In genomic region chr12:113186666-113187325, GRCh38 we compare ENCODE assay signal across 7 cellular contexts. TPM values are rescaled to one million over a fixed set of nuclear protein-coding genes. Genes with fewer than 3 reads are reported as not detected.
DNase-seq lines count a peak whose midpoint lies in the region; FAIRE-seq and TF ChIP-seq lines count a peak whose summit lies in the region.

No MANE protein-coding gene starts in this region.

- no peaks in the 10 kb centered on the region for H3K36me3 ChIP-seq in GM23248 (ENCODE audit: low read depth)
- H3K36me3 ChIP-seq in SU-DHL-6 (ENCODE audit: low read length): 0 out of 2 replicates have a peak, but pooled peaks cover 9% of the 10 kb centered on the region

- in situ Hi-C loops in GM23248 (cut with MboI): no loop called here

- WGBS in GM23248 (ENCODE audit: low coverage in 1 of 2, low lambda C conversion rate in 2 of 2, missing lambda C conversion rate in 2 of 2), 2 experiments: 69 to 70% methylated on average over 14 to 16 of the region's 16 CpGs

- H3K79me2 ChIP-seq in GM23248 (ENCODE audit: insufficient read depth) (peaks cover 44% of the 10 kb centered on the region), SU-DHL-6 (ENCODE audit: insufficient read depth, low read length) (peaks cover 65% of the 10 kb centered on the region)

- peak overlapping the region; percentile 97 for H3K9ac ChIP-seq in GM23248
- H3K9ac ChIP-seq in SU-DHL-6 (ENCODE audit: low read length): peak overlapping the region; percentile 81

- H3K9me2 ChIP-seq in GM23248 (ENCODE audit: insufficient read depth) (no peaks in the 10 kb centered on the region), SU-DHL-6 (replicated peaks; ENCODE audit: insufficient read depth, low read length) (no peaks in the 10 kb centered on the region)

- no peak for FAIRE-seq in frontal cortex (lab: Jason Lieb, UNC)

- peaks cover 3% of the 10 kb centered on the region; the same call in 1 of the 2 replicates for H3K4me1 ChIP-seq in GM23248 (ENCODE audit: insufficient read depth)

- H2AFZ ChIP-seq in GM23248 (no peak overlapping the region), SU-DHL-6 (ENCODE audit: low read depth, low read length, severe bottlenecking) (no peak overlapping the region)

- no peaks in the 10 kb centered on the region for H3K9me3 ChIP-seq in GM23248 (ENCODE audit: low read depth)
- no peaks in the 10 kb centered on the region for H3K9me3 ChIP-seq in SU-DHL-6 (ENCODE audit: insufficient read depth, low read length)

- H3K27me3 ChIP-seq in GM23248 (replicated peaks; ENCODE audit: insufficient read depth) (no peaks in the 10 kb centered on the region), SU-DHL-6 (ENCODE audit: low read length) (no peaks in the 10 kb centered on the region)

- peak overlapping the region; percentile 90 for H3K4me2 ChIP-seq in GM23248 (ENCODE audit: unreplicated experiment)
- H3K4me2 ChIP-seq in SU-DHL-6 (ENCODE audit: low read depth, low read length, poor library complexity, severe bottlenecking): peak overlapping the region; percentile 91

- DNase-seq in GM23248 (no peak), fibroblast of pulmonary artery (ENCODE audit: low read depth) (no peak), skeletal muscle cell (ENCODE audit: low read depth) (no peak), frontal cortex (ENCODE audit: low spot score in 2 of 2) (no peak), amygdala (lab: John Stamatoyannopoulos, UW) (no peak), ureter (ENCODE audit: low spot score) (no peak)

- H3F3A ChIP-seq in GM23248 (ENCODE audit: insufficient read depth) (0 out of 2 replicates have a peak, but pooled peaks cover under 1% of the 10 kb centered on the region), SU-DHL-6 (ENCODE audit: insufficient read depth) (peaks cover 16% of the 10 kb centered on the region)

- no peak for TF ChIP-seq CTCF in SU-DHL-6 (IDR thresholded peaks at IDR 0.05; ENCODE audit: insufficient read depth, low read length, poor library complexity, severe bottlenecking)
- TF ChIP-seq CTCF in fibroblast of pulmonary artery (IDR thresholded peaks at IDR 0.05; ENCODE audit: low read length, missing control alignments): no peak

- H4K20me1 ChIP-seq in GM23248 (ENCODE audit: insufficient read depth): no peaks in the 10 kb centered on the region
- no peaks in the 10 kb centered on the region for H4K20me1 ChIP-seq in SU-DHL-6 (ENCODE audit: low read depth, low read length)

- H3K4me3 ChIP-seq in GM23248 (peak overlapping the region; percentile 81; the same call in 1 of the 2 replicates), SU-DHL-6 (ENCODE audit: insufficient read depth, low read length, poor library complexity, severe bottlenecking) (peak overlapping the region; percentile 81), fibroblast of pulmonary artery (replicated peaks; ENCODE audit: low read depth, low read length) (peak overlapping the region; percentile 82), skeletal muscle cell (ENCODE audit: low read depth, low read length) (peak overlapping the region; percentile 93)

- H3K27ac ChIP-seq in GM23248: no peak overlapping the region
- peak overlapping the region; percentile 86 for H3K27ac ChIP-seq in SU-DHL-6 (ENCODE audit: low read depth, low read length)

RNA-seq across cellular contexts. Expression of gene RITA1, which starts 1.3 kb away (rescaled TPM):
- total RNA-seq in GM23248 (2014; rRNA removed; shearing (Covaris generic)): 16.2 and 19.2 TPM in 2 replicates
- 12.5 and 15.6 TPM in 2 replicates for polyA plus RNA-seq in GM23248 (2016; fragmentation: Nextera tagmentation; extraction: Ambion mirVana)
- total RNA-seq in frontal cortex (10.2 TPM), ureter (11.6 TPM)

RNA-seq across cellular contexts. Expression of gene DDX54, which starts 1.5 kb away (rescaled TPM):
- 34.9 and 44.5 TPM in 2 replicates for total RNA-seq in GM23248 (2014; rRNA removed; shearing (Covaris generic))
- 27.7 and 28.1 TPM in 2 replicates for polyA plus RNA-seq in GM23248 (2016; fragmentation: Nextera tagmentation; extraction: Ambion mirVana)
- total RNA-seq in frontal cortex (11.0 TPM), ureter (65.2 TPM)

RNA-seq across cellular contexts. Expression of gene TPCN1, which starts 34.5 kb away (rescaled TPM):
- 9.0 and 11.6 TPM in 2 replicates for total RNA-seq in GM23248 (2014; rRNA removed; shearing (Covaris generic))
- 15.9 and 17.6 TPM in 2 replicates for polyA plus RNA-seq in GM23248 (2016; fragmentation: Nextera tagmentation; extraction: Ambion mirVana)
- 2.4 TPM for total RNA-seq in frontal cortex
- total RNA-seq in ureter: 133 TPM

RNA-seq across cellular contexts. Expression of gene CFAP73, which starts 37.3 kb away (rescaled TPM):
- total RNA-seq in GM23248 (2014; rRNA removed; shearing (Covaris generic)): not detected in 2 replicates
- polyA plus RNA-seq in GM23248 (2016; fragmentation: Nextera tagmentation; extraction: Ambion mirVana): not detected in 2 replicates
- total RNA-seq in frontal cortex: not detected
- total RNA-seq in ureter: not detected

RNA-seq across cellular contexts. Expression of gene RASAL1, which starts 51.2 kb away (rescaled TPM):
- total RNA-seq in GM23248 (2014; rRNA removed; shearing (Covaris generic)): not detected in 2 replicates
- not detected in 2 replicates for polyA plus RNA-seq in GM23248 (2016; fragmentation: Nextera tagmentation; extraction: Ambion mirVana)
- total RNA-seq in frontal cortex: 4.9 TPM
- total RNA-seq in ureter: 1.6 TPM

Comparison
In these comparisons a context has a peak if more than half of its experiments do, and no peak if none do; other contexts are left out.
1. RNA of gene TPCN1, which starts 34.5 kb away (total RNA-seq): 133 TPM in ureter (single experiment); 9.0 to 11.6 TPM in GM23248 and 2.4 TPM in frontal cortex (single experiment); every median in the first group is over 10 times any median in the second.
2. Peak in every context shown above with its lines, with median percentiles within 50 percentile points of each other: H3K4me3 ChIP-seq.